23 cellular contexts compared by ENCODE assay signal in genomic region chr11:75320046-75320618, GRCh38. TPM values are rescaled to one million over a fixed set of nuclear protein-coding genes. Genes with fewer than 3 reads are reported as not detected.
DNase-seq lines count a peak whose midpoint lies in the region; ATAC-seq and TF ChIP-seq lines count a peak whose summit lies in the region.
"Had no signal": no experiment of that assay in that cellular context is flagged by ENCODE, and none has a peak within 500 bp of the region (broad histone marks: within the 10 kb centered on the region; RNA-seq: fewer than 3 reads in every experiment).

No MANE protein-coding gene starts in this region.

- H3K79me1 ChIP-seq in trophoblast cell (ENCODE audit: low read length), result no peaks in the 10 kb centered on the region

- H2AK5ac ChIP-seq in trophoblast cell (ENCODE audit: low read length), result no peak overlapping the region

- no peak overlapping the region for H2AFZ ChIP-seq in trophoblast cell (ENCODE audit: insufficient read depth, low read length, poor library complexity)
- H2AFZ ChIP-seq: parathyroid adenoma had no signal

- H3K14ac ChIP-seq in trophoblast cell (ENCODE audit: low read length), result no peak overlapping the region

- intact Hi-C loops in right cardiac atrium (cut with DNase I), result no loop called here

- H3K9me3 ChIP-seq in right cardiac atrium (ENCODE audit: control insufficient read depth, low read length) (no peaks in the 10 kb centered on the region), trophoblast cell (ENCODE audit: insufficient read depth, low read depth, low read length) (peaks cover 4% of the 10 kb centered on the region)
- H3K9me3 ChIP-seq: testis had no signal

- H4K8ac ChIP-seq in trophoblast cell (ENCODE audit: low read depth, low read length), result no peak overlapping the region

- H3K4me3 ChIP-seq in right cardiac atrium (ENCODE audit: low read length) (no peak overlapping the region), trophoblast cell (ENCODE audit: low read depth, low read length) (no peak overlapping the region)
- H3K4me3 ChIP-seq: testis had no signal

- H4K91ac ChIP-seq in trophoblast cell (ENCODE audit: low read depth, low read length), result no peak overlapping the region

- no peak overlapping the region for H3K9ac ChIP-seq in trophoblast cell (ENCODE audit: low read length)
- H3K9ac ChIP-seq: KMS-11, parathyroid adenoma had no signal

- TF ChIP-seq CTCF in C4-2B (conservative IDR thresholded peaks at IDR 0.05), result no peak
- TF ChIP-seq CTCF in VCaP (conservative IDR thresholded peaks at IDR 0.05), result no peak
- TF ChIP-seq CTCF in GM13977 (IDR thresholded peaks at IDR 0.05; ENCODE audit: extremely low read depth, insufficient read depth, missing control alignments), result no peak

- no peak overlapping the region for H3K18ac ChIP-seq in trophoblast cell (ENCODE audit: low read length)

- WGBS in right cardiac atrium, result 53% methylated on average over 6 of the region's 6 CpGs
- WGBS in trophoblast cell (ENCODE audit: extremely low coverage, insufficient coverage, insufficient read length), result no CpG with 5 or more reads among the region's 6 CpGs

- no peak overlapping the region for H2BK120ac ChIP-seq in trophoblast cell (ENCODE audit: insufficient read depth, low read length, poor library complexity)

- no peak for ATAC-seq in right cardiac atrium
- no peak for ATAC-seq in GM18858 (IDR thresholded peaks at IDR 0.05; ENCODE audit: unreplicated experiment)
- no peak for ATAC-seq in GM19467 (IDR thresholded peaks at IDR 0.05; ENCODE audit: unreplicated experiment)
- ATAC-seq: HCT116 had no signal

- H3K4me1 ChIP-seq in right cardiac atrium (ENCODE audit: control insufficient read depth, insufficient read depth, low read length) (peaks cover 8% of the 10 kb centered on the region), trophoblast cell (ENCODE audit: control insufficient read depth in 1 of 2, insufficient read depth in 2 of 2, low read length in 2 of 2) (peaks cover 3 to 9% of the 10 kb centered on the region in 2 experiments)
- H3K4me1 ChIP-seq: parathyroid adenoma had no signal

- no peak overlapping the region for H3K23ac ChIP-seq in trophoblast cell (ENCODE audit: low read length)

- peak overlapping the region; percentile 73 for H3K27ac ChIP-seq in C4-2B
- peak overlapping the region; percentile 90 for H3K27ac ChIP-seq in VCaP
- no peak overlapping the region for H3K27ac ChIP-seq in right cardiac atrium (ENCODE audit: low read length)
- no peak overlapping the region for H3K27ac ChIP-seq in trophoblast cell (ENCODE audit: low read depth, low read length)
- H3K27ac ChIP-seq: KMS-11, parathyroid adenoma had no signal

- H2BK12ac ChIP-seq in trophoblast cell (ENCODE audit: low read length), result no peak overlapping the region

- no peaks in the 10 kb centered on the region for H3K79me2 ChIP-seq in trophoblast cell (ENCODE audit: control insufficient read depth, insufficient read depth, low read length, poor library complexity)
- H3K79me2 ChIP-seq: parathyroid adenoma had no signal

- no peak overlapping the region for H3K4me2 ChIP-seq in trophoblast cell (ENCODE audit: low read length)
- H3K4me2 ChIP-seq: KMS-11 had no signal

- no peak overlapping the region for H2BK5ac ChIP-seq in trophoblast cell (ENCODE audit: low read depth, low read length, poor library complexity)

- H3K36me3 ChIP-seq in trophoblast cell (ENCODE audit: control insufficient read depth in 1 of 2, insufficient read depth in 2 of 2, low read length in 2 of 2), result peaks cover 0 to 2% of the 10 kb centered on the region in 2 experiments

- no peak overlapping the region for H4K12ac ChIP-seq in trophoblast cell (ENCODE audit: low read depth, low read length)

- no peaks in the 10 kb centered on the region for H3K27me3 ChIP-seq in right cardiac atrium (ENCODE audit: control insufficient read depth, insufficient read depth)
- H3K27me3 ChIP-seq in trophoblast cell (ENCODE audit: insufficient read depth, low read length), result no peaks in the 10 kb centered on the region
- H3K27me3 ChIP-seq: testis had no signal

- in situ Hi-C loops in GM13977 (cut with MboI; ENCODE audit: low pct_unique_long_range_greater_than_20kb, low sequenced_read_pairs, unreplicated experiment), result no loop called here

- peak overlapping the region; percentile 25 for H3K4ac ChIP-seq in trophoblast cell (ENCODE audit: low read depth, low read length)

- DNase-seq in right cardiac atrium (peak in 2 of 3 donors; percentile 66 to 67), trophoblast cell (no peak), T-helper 2 cell (no peak), GM13977 (ENCODE audit: low spot score) (no peak)
- DNase-seq: ACHN; activated CD4-positive, alpha-beta T cell treated with anti-CD3 and anti-CD28 coated beads, Interleukin-2, amount 50 U/mL, for 4 hours; activated T-cell treated with anti-CD3 and anti-CD28 coated beads for 4 hours; amygdala; CD4-positive, alpha-beta T cell; hippocampal formation; NCI-H2029; NCI-H446 treated with DMSO at 0.1 percent for 48 hours; RPMI8226; stimulated activated CD4-positive, alpha-beta T cell treated with anti-CD3 and anti-CD28 coated beads, Interleukin-2, amount 100 ng/mL, for 48 hours; SW 1271; testis had no signal

RNA-seq across cellular contexts. Expression of gene ARRB1, which starts 31.3 kb away (rescaled TPM):
- 10 to 100 TPM; 24.8 to 32.5 (median 27.4) TPM for total RNA-seq in right cardiac atrium
- polyA plus RNA-seq in right cardiac atrium, result 12.1 TPM
- polyA plus RNA-seq in trophoblast cell (2013), result 34.1 and 34.7 TPM in 2 replicates

Comparison
In these comparisons a context has a peak if more than half of its experiments do, and no peak if none do; other contexts are left out.
1. H3K27ac ChIP-seq: peak in C4-2B (single experiment) and VCaP (single experiment); none in right cardiac atrium (single experiment) and trophoblast cell (single experiment).
2. DNase-seq: peak in right cardiac atrium (2 of 3); none in trophoblast cell (0 of 2), T-helper 2 cell (0 of 5) and GM13977 (single experiment).